25 cellular contexts compared by ENCODE assay signal in the genomic region with DNA sequence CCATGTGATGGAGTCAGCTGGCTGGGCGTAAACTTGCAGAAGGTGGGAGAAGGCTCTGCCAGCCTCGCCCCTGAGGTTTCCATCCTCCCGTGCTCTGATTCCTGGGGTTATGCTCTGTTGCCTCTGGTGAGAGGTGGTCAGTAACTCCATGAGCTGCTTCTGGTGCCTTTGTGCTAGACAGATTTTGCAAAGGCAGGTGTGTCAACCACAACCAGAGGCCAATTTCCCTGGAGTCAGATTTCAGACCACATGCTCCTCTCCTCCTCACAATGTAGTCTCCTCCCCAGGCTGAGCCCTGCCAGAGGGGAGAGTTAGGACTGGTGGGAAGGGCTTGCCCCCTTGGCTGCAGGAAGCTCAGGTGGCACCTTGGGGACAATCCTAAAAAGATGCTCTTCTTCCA. TPM values are rescaled to one million over a fixed set of nuclear protein-coding genes. Genes with fewer than 3 reads are reported as not detected.
DNase-seq lines count a peak whose midpoint lies in the region; TF ChIP-seq lines count a peak whose summit lies in the region.
"Had no signal": no experiment of that assay in that cellular context is flagged by ENCODE, and none has a peak within 500 bp of the region (broad histone marks: within the 10 kb centered on the region; RNA-seq: fewer than 3 reads in every experiment).

No MANE protein-coding gene starts in this region.

- H3K4me1 Mint-ChIP-seq in nephron progenitor cell: no peaks in the 10 kb centered on the region
- H3K4me1 Mint-ChIP-seq in activated T-helper 2 cell treated with anti-CD3 and anti-CD28 coated beads, Interferon-gamma antibody, Interleukin-2, Interleukin-4, amounts not matched to agents 10 μg/mL and 5 μg/mL and 100 μg/mL, durations not matched to agents 14 hours and 24 hours and 36 hours (ENCODE audit: low read depth): no peaks in the 10 kb centered on the region
- H3K4me1 Mint-ChIP-seq: activated CD8-positive, alpha-beta memory T cell treated with anti-CD3 and anti-CD28 coated beads, Interleukin-2, amount 10 ng/mL, durations not matched to agents 7 days and 5 days; brain; CD8-positive, alpha-beta memory T cell had no signal

- no peak overlapping the region for H3K4me3 Mint-ChIP-seq in nephron progenitor cell
- H3K4me3 Mint-ChIP-seq in activated T-helper 2 cell treated with anti-CD3 and anti-CD28 coated beads, Interferon-gamma antibody, Interleukin-2, Interleukin-4, amounts not matched to agents 10 μg/mL and 5 μg/mL and 100 μg/mL, durations not matched to agents 14 hours and 24 hours and 36 hours (ENCODE audit: low read depth): no peak overlapping the region
- H3K4me3 Mint-ChIP-seq: activated CD8-positive, alpha-beta memory T cell treated with anti-CD3 and anti-CD28 coated beads, Interleukin-2, amount 10 ng/mL, durations not matched to agents 7 days and 5 days; brain; CD8-positive, alpha-beta memory T cell; T-helper 2 cell treated with Interferon-gamma antibody and Interleukin-4, amounts not matched to agents 5 μg/mL and 100 μg/mL, for 36 hours had no signal

- no peak overlapping the region for H3K27ac Mint-ChIP-seq in nephron progenitor cell
- H3K27ac Mint-ChIP-seq in activated T-helper 2 cell treated with anti-CD3 and anti-CD28 coated beads, Interferon-gamma antibody, Interleukin-2, Interleukin-4, amounts not matched to agents 10 μg/mL and 5 μg/mL and 100 μg/mL, durations not matched to agents 14 hours and 24 hours and 36 hours: no peak overlapping the region
- H3K27ac Mint-ChIP-seq: activated CD8-positive, alpha-beta memory T cell treated with anti-CD3 and anti-CD28 coated beads, Interleukin-2, amount 10 ng/mL, durations not matched to agents 7 days and 5 days; brain; CD8-positive, alpha-beta memory T cell; T-helper 2 cell treated with Interferon-gamma antibody and Interleukin-4, amounts not matched to agents 5 μg/mL and 100 μg/mL, for 36 hours had no signal

- H3K27me3 ChIP-seq in SJCRH30: no peaks in the 10 kb centered on the region
- H3K27me3 ChIP-seq: transverse colon had no signal

- no peaks in the 10 kb centered on the region for H3K4me1 ChIP-seq in SJCRH30
- H3K4me1 ChIP-seq: HAP-1, transverse colon had no signal

- H3K36me3 ChIP-seq in SJCRH30: no peaks in the 10 kb centered on the region
- H3K36me3 ChIP-seq: HAP-1, transverse colon had no signal

- H3K4me3 ChIP-seq in SJCRH30: no peak overlapping the region
- H3K4me3 ChIP-seq: HAP-1, transverse colon had no signal

- H3K9me3 ChIP-seq in SJCRH30 (replicated peaks): no peaks in the 10 kb centered on the region
- H3K9me3 ChIP-seq: transverse colon had no signal

- TF ChIP-seq CTCF in nephron progenitor cell (IDR thresholded peaks at IDR 0.05): no peak

- intact Hi-C loops in activated T-helper 2 cell treated with anti-CD3 and anti-CD28 coated beads, Interferon-gamma antibody, Interleukin-2, Interleukin-4, amounts not matched to agents 10 μg/mL and 5 μg/mL and 100 μg/mL, durations not matched to agents 14 hours and 24 hours and 36 hours (cut with micrococcal nuclease): no loop called here

- peaks cover 66% of the 10 kb centered on the region for H3K36me3 Mint-ChIP-seq in nephron progenitor cell (ENCODE audit: low read depth)
- H3K36me3 Mint-ChIP-seq in activated T-helper 2 cell treated with anti-CD3 and anti-CD28 coated beads, Interferon-gamma antibody, Interleukin-2, Interleukin-4, amounts not matched to agents 10 μg/mL and 5 μg/mL and 100 μg/mL, durations not matched to agents 14 hours and 24 hours and 36 hours (ENCODE audit: low read depth): peaks cover 11% of the 10 kb centered on the region

- peaks cover 21% of the 10 kb centered on the region for H3K9me3 Mint-ChIP-seq in nephron progenitor cell
- no peaks in the 10 kb centered on the region for H3K9me3 Mint-ChIP-seq in activated T-helper 2 cell treated with anti-CD3 and anti-CD28 coated beads, Interferon-gamma antibody, Interleukin-2, Interleukin-4, amounts not matched to agents 10 μg/mL and 5 μg/mL and 100 μg/mL, durations not matched to agents 14 hours and 24 hours and 36 hours
- H3K9me3 Mint-ChIP-seq: T-helper 2 cell treated with Interferon-gamma antibody and Interleukin-4, amounts not matched to agents 5 μg/mL and 100 μg/mL, for 36 hours had no signal

- H3K27ac ChIP-seq in SJCRH30: no peak overlapping the region
- H3K27ac ChIP-seq: transverse colon, VCaP had no signal

- H3K27me3 Mint-ChIP-seq in nephron progenitor cell (ENCODE audit: low read depth, poor library complexity): no peaks in the 10 kb centered on the region
- H3K27me3 Mint-ChIP-seq in activated T-helper 2 cell treated with anti-CD3 and anti-CD28 coated beads, Interferon-gamma antibody, Interleukin-2, Interleukin-4, amounts not matched to agents 10 μg/mL and 5 μg/mL and 100 μg/mL, durations not matched to agents 14 hours and 24 hours and 36 hours (ENCODE audit: low read depth): no peaks in the 10 kb centered on the region
- H3K27me3 Mint-ChIP-seq: brain had no signal

- DNase-seq in NCI-H1092 treated with DMSO at 0.1 percent for 48 hours (lab: John Stamatoyannopoulos, UW) (peak; percentile 25), NCI-H1092 (lab: John Stamatoyannopoulos, UW) (no peak), NCI-H1930 (lab: John Stamatoyannopoulos, UW) (peak; percentile 50 to 65), NCI-H510A (lab: John Stamatoyannopoulos, UW) (peak; percentile 30), SJCRH30 (peak; percentile 22 to 57), SIG-M5 (lab: John Stamatoyannopoulos, UW) (no peak), nephron progenitor cell (no peak)
- no peak for DNase-seq in activated T-helper 2 cell treated with anti-CD3 and anti-CD28 coated beads, Interferon-gamma antibody, Interleukin-2, Interleukin-4, amounts not matched to agents 10 μg/mL and 5 μg/mL and 100 μg/mL, durations not matched to agents 14 hours and 24 hours and 36 hours (ENCODE audit: low spot score)
- DNase-seq: 8988T; activated CD4-positive, alpha-beta T cell treated with anti-CD3 and anti-CD28 coated beads, Interleukin-2, amount 50 U/mL, for 1 hour; activated CD8-positive, alpha-beta memory T cell treated with anti-CD3 and anti-CD28 coated beads, Interleukin-2, amount 10 ng/mL, durations not matched to agents 7 days and 5 days; activated naive CD4-positive, alpha-beta T cell treated with Interleukin-2 at 50 U/mL for 16 hours; activated T-cell treated with anti-CD3 and anti-CD28 coated beads, Interleukin-2, amount 50 U/mL, for 48 hours; CD8-positive, alpha-beta memory T cell; DND-41; IMR-90; mesenchymal stem cell; NCI-H1417 treated with DMSO at 0.1 percent for 48 hours; NCI-H82; right cardiac atrium; transverse colon had no signal

RNA-seq across cellular contexts. Expression of gene TENT4A, which starts 38.8 kb away (rescaled TPM):
- total RNA-seq in SJCRH30 (2014; rRNA removed; shearing (Covaris generic)): 21.5 and 21.6 TPM in 2 replicates
- total RNA-seq in activated T-helper 2 cell treated with anti-CD3 and anti-CD28 coated beads, Interferon-gamma antibody, Interleukin-2, Interleukin-4, amounts not matched to agents 10 μg/mL and 5 μg/mL and 100 μg/mL, durations not matched to agents 14 hours and 24 hours and 36 hours: 39.4 and 40.1 TPM in 2 replicates

RNA-seq across cellular contexts. Expression of gene SRD5A1, which starts 41.2 kb away (rescaled TPM):
- 9.7 and 11.2 TPM in 2 replicates for total RNA-seq in SJCRH30 (2014; rRNA removed; shearing (Covaris generic))
- total RNA-seq in activated T-helper 2 cell treated with anti-CD3 and anti-CD28 coated beads, Interferon-gamma antibody, Interleukin-2, Interleukin-4, amounts not matched to agents 10 μg/mL and 5 μg/mL and 100 μg/mL, durations not matched to agents 14 hours and 24 hours and 36 hours: 15.3 and 16.0 TPM in 2 replicates

RNA-seq across cellular contexts. Expression of gene NSUN2, which starts 41.6 kb away (rescaled TPM):
- total RNA-seq in SJCRH30 (2014; rRNA removed; shearing (Covaris generic)): 53.0 and 54.2 TPM in 2 replicates
- total RNA-seq in activated T-helper 2 cell treated with anti-CD3 and anti-CD28 coated beads, Interferon-gamma antibody, Interleukin-2, Interleukin-4, amounts not matched to agents 10 μg/mL and 5 μg/mL and 100 μg/mL, durations not matched to agents 14 hours and 24 hours and 36 hours: 124 and 125 TPM in 2 replicates

Comparison
In these comparisons a context has a peak if more than half of its experiments do, and no peak if none do; other contexts are left out.
1. DNase-seq: peak in NCI-H1092 treated with DMSO at 0.1 percent for 48 hours (single experiment), NCI-H1930 (2 of 2), NCI-H510A (single experiment) and SJCRH30 (2 of 2); none in NCI-H1092 (single experiment), SIG-M5 (single experiment), nephron progenitor cell (single experiment) and activated T-helper 2 cell treated with anti-CD3 and anti-CD28 coated beads, Interferon-gamma antibody, Interleukin-2, Interleukin-4, amounts not matched to agents 10 μg/mL and 5 μg/mL and 100 μg/mL, durations not matched to agents 14 hours and 24 hours and 36 hours (single experiment).